In genomic region chr22:19903513-19903912, GRCh38 we compare ENCODE assay signal across 19 cellular contexts.
"Had no signal": no experiment of that assay in that cellular context is flagged by ENCODE, and none has a peak within 500 bp of the region (broad histone marks: within the 10 kb centered on the region; RNA-seq: fewer than 3 reads in every experiment).

No MANE protein-coding gene starts in this region.

- H3K4me3 ChIP-seq: mucosa of descending colon, ovary, prostate gland, right atrium auricular region, thyroid gland had no signal

- H3K27ac ChIP-seq: ovary, right atrium auricular region, thyroid gland had no signal

- H3K27me3 ChIP-seq: ovary, right atrium auricular region, thyroid gland had no signal

- DNase-seq: activated CD4-positive, alpha-beta memory T cell treated with anti-CD3 and anti-CD28 coated beads for 36 hours; activated CD4-positive, alpha-beta T cell treated with anti-CD3 and anti-CD28 coated beads for 48 hours; activated CD4-positive, CD25-positive, alpha-beta regulatory T cell; activated effector memory CD4-positive, alpha-beta T cell treated with Interleukin-2 at 50 U/mL for 16 hours; activated naive CD4-positive, alpha-beta T cell treated with anti-CD3 and anti-CD28 coated beads, Interleukin-2, amount 10 ng/mL, durations not matched to agents 7 days and 5 days; activated T-cell treated with anti-CD3 and anti-CD28 coated beads, Interleukin-2, amount 50 U/mL, for 72 hours; effector CD4-positive, alpha-beta T cell; erythroblast; foreskin fibroblast; left colon; mucosa of descending colon; naive B cell; ovary; stimulated activated CD4-positive, alpha-beta T cell treated with anti-CD3 and anti-CD28 coated beads, Interleukin-4, amount 100 ng/mL, for 24 hours; stimulated activated naive CD4-positive, alpha-beta T cell treated with Interleukin-2 at 50 U/mL for 16 hours; T1000 had no signal

- H3K36me3 ChIP-seq: ovary, prostate gland had no signal

- H3K4me1 ChIP-seq: right atrium auricular region, thyroid gland had no signal

- H3K9me3 ChIP-seq: mucosa of descending colon, ovary, prostate gland, right atrium auricular region, thyroid gland had no signal

- ATAC-seq: activated T-cell treated with anti-CD3 and anti-CD28 coated beads, Interleukin-2, amount 50 U/mL, for 72 hours; left colon; mucosa of descending colon had no signal
